ENCODE assay signal across 1 cellular context in the genomic region with DNA sequence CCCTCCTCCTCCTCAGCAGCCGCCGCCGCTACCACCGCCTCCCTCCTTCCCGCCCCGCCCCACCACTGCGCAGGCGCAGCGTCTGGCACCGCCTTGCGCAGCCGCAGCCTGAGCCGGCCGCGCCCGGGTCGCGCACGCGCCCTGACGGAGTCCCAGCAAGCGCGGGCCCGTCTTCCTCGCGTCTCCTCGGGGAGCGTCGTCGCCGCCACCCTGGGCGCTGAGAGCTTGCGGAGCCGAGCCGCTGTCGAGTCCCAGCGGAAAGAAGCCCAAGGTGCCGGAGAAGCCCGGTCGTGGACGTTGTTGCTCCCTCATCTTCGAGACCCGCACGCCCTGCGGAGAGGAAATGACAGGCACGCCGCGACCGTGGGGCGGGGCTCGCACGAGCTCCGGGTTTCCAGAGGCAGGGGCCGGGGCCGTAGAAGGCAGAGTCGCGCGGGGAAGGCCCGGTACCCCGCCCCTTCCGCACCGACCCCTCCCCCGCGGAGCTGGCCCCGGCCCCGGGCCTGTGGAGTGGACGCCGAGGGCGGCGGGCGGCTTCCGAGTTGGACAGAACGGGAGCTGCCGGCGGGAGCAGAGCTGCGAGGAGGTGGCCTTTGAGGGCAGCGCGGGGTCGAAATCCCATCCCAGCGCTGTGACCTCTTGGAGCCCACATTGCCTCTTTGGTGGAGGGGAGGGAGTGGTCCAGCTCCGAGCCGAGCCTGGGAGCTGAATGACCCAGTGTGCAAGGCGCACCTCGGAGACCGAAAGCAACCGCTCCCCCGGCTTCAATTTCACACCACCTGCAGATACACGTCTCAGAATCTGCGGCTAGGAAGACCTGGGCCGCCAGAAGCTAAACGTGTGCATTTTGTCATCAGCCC.
TF ChIP-seq lines count a peak whose summit lies in the region.

No MANE protein-coding gene starts in this region.

TF ChIP-seq in HepG2, 621 proteins besides CTCF, POLR2A, EP300 and RAD21 (continued from another document and continues in another):
- TF ChIP-seq ARID3A (IDR thresholded peaks at IDR 0.05; ENCODE audit: low read depth, low read length) (no peak), MTERF4 (CRISPR knock-in tag; IDR thresholded peaks at IDR 0.05) (peak; percentile 65; the same call in 1 of the 2 replicates), TOPORS (CRISPR knock-in tag; IDR thresholded peaks at IDR 0.05) (peak; percentile 95), ZNF83 (CRISPR knock-in tag; IDR thresholded peaks at IDR 0.05; ENCODE audit: borderline replicate concordance) (no peak), NFE2L2 (IDR thresholded peaks at IDR 0.05; ENCODE audit: low read length) (no peak), ZNF792 (CRISPR knock-in tag; IDR thresholded peaks at IDR 0.05) (peak; percentile 62; the same call in 1 of the 2 replicates), ZNF879 (CRISPR knock-in tag; IDR thresholded peaks at IDR 0.05) (0 out of 2 replicates have a peak, but pooled peaks have one; percentile 23), PAX8 (CRISPR knock-in tag; IDR thresholded peaks at IDR 0.05; ENCODE audit: borderline replicate concordance) (0 out of 2 replicates have a peak, but pooled peaks have one; percentile 60), TEAD3 (CRISPR knock-in tag; optimal IDR thresholded peaks at IDR 0.05; ENCODE audit: borderline replicate concordance) (peak; percentile 43), RBM22 (optimal IDR thresholded peaks at IDR 0.05; ENCODE audit: low read length) (no peak), ZNF33B (CRISPR knock-in tag; IDR thresholded peaks at IDR 0.05) (no peak; the same call in none of the 2 replicates), ZNF839 (CRISPR knock-in tag; IDR thresholded peaks at IDR 0.05; ENCODE audit: borderline replicate concordance) (peak; percentile 84), ARNT2 (CRISPR knock-in tag; IDR thresholded peaks at IDR 0.05; ENCODE audit: low read depth) (peak; percentile 95), KLF16 (CRISPR knock-in tag; IDR thresholded peaks at IDR 0.05) (peak in 1 of 2 experiments; percentile 29; a peak in 1 of 4 replicates), ZSCAN31 (CRISPR knock-in tag; IDR thresholded peaks at IDR 0.05; ENCODE audit: low read depth) (peak; percentile 68), RNF2 (conservative IDR thresholded peaks at IDR 0.05; ENCODE audit: low read depth) (peak; percentile 86), ZFY (CRISPR knock-in tag; IDR thresholded peaks at IDR 0.05) (peak; percentile 93), TEAD2 (CRISPR knock-in tag; IDR thresholded peaks at IDR 0.05) (no peak), PBX2 (CRISPR knock-in tag; IDR thresholded peaks at IDR 0.05) (no peak), ZNF343 (CRISPR knock-in tag; IDR thresholded peaks at IDR 0.05) (0 out of 2 replicates have a peak, but pooled peaks have one; percentile 77), ZNF230 (CRISPR knock-in tag; IDR thresholded peaks at IDR 0.05) (peak; percentile 91; the same call in 1 of the 2 replicates), MAX (IDR thresholded peaks at IDR 0.05) (peak; percentile 85), ZNF891 (CRISPR knock-in tag; IDR thresholded peaks at IDR 0.05) (peak; percentile 75), ZNF331 (CRISPR knock-in tag; IDR thresholded peaks at IDR 0.05) (no peak), BATF2 (CRISPR knock-in tag; IDR thresholded peaks at IDR 0.05) (no peak; the same call in 1 of the 2 replicates), ZNF781 (CRISPR knock-in tag; IDR thresholded peaks at IDR 0.05; ENCODE audit: borderline replicate concordance, not compliant biosample characterization) (peak; percentile 43), ZFP90 (CRISPR knock-in tag; IDR thresholded peaks at IDR 0.05; ENCODE audit: borderline replicate concordance) (peak; percentile 83; the same call in 1 of the 2 replicates), ZNF607 (CRISPR knock-in tag; IDR thresholded peaks at IDR 0.05; ENCODE audit: borderline replicate concordance) (no peak; the same call in 1 of the 2 replicates), UBTF (CRISPR knock-in tag; IDR thresholded peaks at IDR 0.05) (peak; percentile 90), THAP11 (CRISPR knock-in tag; IDR thresholded peaks at IDR 0.05) (peak; percentile 80), ZNF225 (CRISPR knock-in tag; IDR thresholded peaks at IDR 0.05) (peak; percentile 85; the same call in 1 of the 2 replicates), ZBTB34 (CRISPR knock-in tag; IDR thresholded peaks at IDR 0.05) (no peak), NFATC3 (CRISPR knock-in tag; IDR thresholded peaks at IDR 0.05) (no peak), ZNF644 (CRISPR knock-in tag; IDR thresholded peaks at IDR 0.05; ENCODE audit: low read depth) (no peak), ZNF850 (CRISPR knock-in tag; conservative IDR thresholded peaks at IDR 0.05) (no peak), SP140L (CRISPR knock-in tag; IDR thresholded peaks at IDR 0.05; ENCODE audit: borderline replicate concordance) (no peak), CHCHD3 (CRISPR knock-in tag; IDR thresholded peaks at IDR 0.05) (no peak)
- TF ChIP-seq, protein P1, sequence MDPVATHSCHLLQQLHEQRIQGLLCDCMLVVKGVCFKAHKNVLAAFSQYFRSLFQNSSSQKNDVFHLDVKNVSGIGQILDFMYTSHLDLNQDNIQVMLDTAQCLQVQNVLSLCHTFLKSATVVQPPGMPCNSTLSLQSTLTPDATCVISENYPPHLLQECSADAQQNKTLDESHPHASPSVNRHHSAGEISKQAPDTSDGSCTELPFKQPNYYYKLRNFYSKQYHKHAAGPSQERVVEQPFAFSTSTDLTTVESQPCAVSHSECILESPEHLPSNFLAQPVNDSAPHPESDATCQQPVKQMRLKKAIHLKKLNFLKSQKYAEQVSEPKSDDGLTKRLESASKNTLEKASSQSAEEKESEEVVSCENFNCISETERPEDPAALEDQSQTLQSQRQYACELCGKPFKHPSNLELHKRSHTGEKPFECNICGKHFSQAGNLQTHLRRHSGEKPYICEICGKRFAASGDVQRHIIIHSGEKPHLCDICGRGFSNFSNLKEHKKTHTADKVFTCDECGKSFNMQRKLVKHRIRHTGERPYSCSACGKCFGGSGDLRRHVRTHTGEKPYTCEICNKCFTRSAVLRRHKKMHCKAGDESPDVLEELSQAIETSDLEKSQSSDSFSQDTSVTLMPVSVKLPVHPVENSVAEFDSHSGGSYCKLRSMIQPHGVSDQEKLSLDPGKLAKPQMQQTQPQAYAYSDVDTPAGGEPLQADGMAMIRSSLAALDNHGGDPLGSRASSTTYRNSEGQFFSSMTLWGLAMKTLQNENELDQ (CRISPR knock-in tag; IDR thresholded peaks at IDR 0.05; ENCODE audit: borderline replicate concordance): no peak
- TF ChIP-seq, protein P2, sequence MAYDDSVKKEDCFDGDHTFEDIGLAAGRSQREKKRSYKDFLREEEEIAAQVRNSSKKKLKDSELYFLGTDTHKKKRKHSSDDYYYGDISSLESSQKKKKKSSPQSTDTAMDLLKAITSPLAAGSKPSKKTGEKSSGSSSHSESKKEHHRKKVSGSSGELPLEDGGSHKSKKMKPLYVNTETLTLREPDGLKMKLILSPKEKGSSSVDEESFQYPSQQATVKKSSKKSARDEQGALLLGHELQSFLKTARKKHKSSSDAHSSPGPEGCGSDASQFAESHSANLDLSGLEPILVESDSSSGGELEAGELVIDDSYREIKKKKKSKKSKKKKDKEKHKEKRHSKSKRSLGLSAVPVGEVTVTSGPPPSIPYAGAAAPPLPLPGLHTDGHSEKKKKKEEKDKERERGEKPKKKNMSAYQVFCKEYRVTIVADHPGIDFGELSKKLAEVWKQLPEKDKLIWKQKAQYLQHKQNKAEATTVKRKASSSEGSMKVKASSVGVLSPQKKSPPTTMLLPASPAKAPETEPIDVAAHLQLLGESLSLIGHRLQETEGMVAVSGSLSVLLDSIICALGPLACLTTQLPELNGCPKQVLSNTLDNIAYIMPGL (CRISPR knock-in tag; IDR thresholded peaks at IDR 0.05; ENCODE audit: borderline replicate concordance in 1 of 2, low read depth in 1 of 2): peak in 1 of 2 experiments; percentile 55; a peak in 2 of 4 replicates
- TF ChIP-seq, protein P3, sequence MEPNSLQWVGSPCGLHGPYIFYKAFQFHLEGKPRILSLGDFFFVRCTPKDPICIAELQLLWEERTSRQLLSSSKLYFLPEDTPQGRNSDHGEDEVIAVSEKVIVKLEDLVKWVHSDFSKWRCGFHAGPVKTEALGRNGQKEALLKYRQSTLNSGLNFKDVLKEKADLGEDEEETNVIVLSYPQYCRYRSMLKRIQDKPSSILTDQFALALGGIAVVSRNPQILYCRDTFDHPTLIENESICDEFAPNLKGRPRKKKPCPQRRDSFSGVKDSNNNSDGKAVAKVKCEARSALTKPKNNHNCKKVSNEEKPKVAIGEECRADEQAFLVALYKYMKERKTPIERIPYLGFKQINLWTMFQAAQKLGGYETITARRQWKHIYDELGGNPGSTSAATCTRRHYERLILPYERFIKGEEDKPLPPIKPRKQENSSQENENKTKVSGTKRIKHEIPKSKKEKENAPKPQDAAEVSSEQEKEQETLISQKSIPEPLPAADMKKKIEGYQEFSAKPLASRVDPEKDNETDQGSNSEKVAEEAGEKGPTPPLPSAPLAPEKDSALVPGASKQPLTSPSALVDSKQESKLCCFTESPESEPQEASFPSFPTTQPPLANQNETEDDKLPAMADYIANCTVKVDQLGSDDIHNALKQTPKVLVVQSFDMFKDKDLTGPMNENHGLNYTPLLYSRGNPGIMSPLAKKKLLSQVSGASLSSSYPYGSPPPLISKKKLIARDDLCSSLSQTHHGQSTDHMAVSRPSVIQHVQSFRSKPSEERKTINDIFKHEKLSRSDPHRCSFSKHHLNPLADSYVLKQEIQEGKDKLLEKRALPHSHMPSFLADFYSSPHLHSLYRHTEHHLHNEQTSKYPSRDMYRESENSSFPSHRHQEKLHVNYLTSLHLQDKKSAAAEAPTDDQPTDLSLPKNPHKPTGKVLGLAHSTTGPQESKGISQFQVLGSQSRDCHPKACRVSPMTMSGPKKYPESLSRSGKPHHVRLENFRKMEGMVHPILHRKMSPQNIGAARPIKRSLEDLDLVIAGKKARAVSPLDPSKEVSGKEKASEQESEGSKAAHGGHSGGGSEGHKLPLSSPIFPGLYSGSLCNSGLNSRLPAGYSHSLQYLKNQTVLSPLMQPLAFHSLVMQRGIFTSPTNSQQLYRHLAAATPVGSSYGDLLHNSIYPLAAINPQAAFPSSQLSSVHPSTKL (CRISPR knock-in tag; IDR thresholded peaks at IDR 0.05): peak; percentile 35; the same call in 1 of the 2 replicates
